ENCODE assay signal across 9 cellular contexts in genomic region chr7:143620053-143620452, GRCh38. TPM values are rescaled to one million over a fixed set of nuclear protein-coding genes. Genes with fewer than 3 reads are reported as not detected.
DNase-seq lines count a peak whose midpoint lies in the region; ATAC-seq and TF ChIP-seq lines count a peak whose summit lies in the region.
"Not testable (repeated sequence)": the region's sequence is repeated elsewhere in the genome, so short reads cannot be mapped to it uniquely, and the experiment has no call there.
"Had no signal": no experiment of that assay in that cellular context is flagged by ENCODE, and none has a peak within 500 bp of the region (broad histone marks: within the 10 kb centered on the region; RNA-seq: fewer than 3 reads in every experiment).

No MANE protein-coding gene starts in this region.

- H3K9me3 ChIP-seq in tibial nerve, result not testable (repeated sequence)

- not testable (repeated sequence) for TF ChIP-seq EP300 in tibial nerve (IDR thresholded peaks at IDR 0.05)

- H3K4me3 ChIP-seq in choroid plexus epithelial cell (ENCODE audit: low read depth, low read length), result not testable (repeated sequence)
- H3K4me3 ChIP-seq in tibial nerve, result peak overlapping the region in 1 of 4 donors; percentile 41

- TF ChIP-seq CTCF in choroid plexus epithelial cell (conservative IDR thresholded peaks at IDR 0.05; ENCODE audit: low read depth, low read length) (peak; percentile 25), tibial nerve (IDR thresholded peaks at IDR 0.05) (peak in 2 of 5 experiments; percentile 29 to 38)

- not testable (repeated sequence) for H3K27ac ChIP-seq in tibial nerve

- ATAC-seq in GM18505 (IDR thresholded peaks at IDR 0.05; ENCODE audit: unreplicated experiment), result peak; percentile 26
- ATAC-seq in GM19455 (IDR thresholded peaks at IDR 0.05; ENCODE audit: unreplicated experiment), result peak; percentile 40
- peak; percentile 38 for ATAC-seq in HG02642 (IDR thresholded peaks at IDR 0.05; ENCODE audit: poor library complexity, unreplicated experiment)
- ATAC-seq in HG03175 (IDR thresholded peaks at IDR 0.05; ENCODE audit: unreplicated experiment), result peak; percentile 27

- H3K27me3 ChIP-seq in tibial nerve, result not testable (repeated sequence)

- not testable (repeated sequence) for TF ChIP-seq POLR2A in GM18505 (IDR thresholded peaks at IDR 0.05; ENCODE audit: borderline replicate concordance, extremely low read depth, insufficient read depth, insufficient read length); tibial nerve (IDR thresholded peaks at IDR 0.05)

- DNase-seq in activated CD4-positive, alpha-beta T cell treated with anti-CD3 and anti-CD28 coated beads, Interleukin-2, amount 50 U/mL, for 1 hour, result peak; percentile 71
- not testable (repeated sequence) for DNase-seq in choroid plexus epithelial cell (ENCODE audit: low read depth)
- peak; percentile 81 for DNase-seq in mesenteric fat pad (ENCODE audit: low spot score)
- DNase-seq in tibial nerve (ENCODE audit: low spot score in 2 of 2), result peak; percentile 43 to 92

- WGBS in tibial nerve, 2 donors, result no CpG with 5 or more reads among the region's 23 CpGs

- not testable (repeated sequence) for H3K36me3 ChIP-seq in tibial nerve

- H3K4me1 ChIP-seq in tibial nerve, result not testable (repeated sequence)

RNA-seq across cellular contexts. Expression of gene TCAF2, which starts 0.7 kb away (rescaled TPM):
- total RNA-seq in mesenteric fat pad (0.87 TPM), tibial nerve (1 to 10 TPM; 2.7 to 5.7 (median 4.3) TPM)
- total RNA-seq: G401 had no signal

RNA-seq across cellular contexts. Expression of gene CTAGE15, which starts 48.5 kb away (rescaled TPM):
- not detected for total RNA-seq in mesenteric fat pad
- 1 to 10 TPM in 1 of 4 donors, under 1 TPM in 1, not detected in 2; 0.44 to 1.5 TPM for total RNA-seq in tibial nerve
- total RNA-seq: G401 had no signal
